In genomic region chr13:36766295-36766694, GRCh38 we compare ENCODE assay signal across 17 cellular contexts. TPM values are rescaled to one million over a fixed set of nuclear protein-coding genes. Genes with fewer than 3 reads are reported as not detected.
DNase-seq lines count a peak whose midpoint lies in the region; ATAC-seq and TF ChIP-seq lines count a peak whose summit lies in the region.
"Had no signal": no experiment of that assay in that cellular context is flagged by ENCODE, and none has a peak within 500 bp of the region (broad histone marks: within the 10 kb centered on the region; RNA-seq: fewer than 3 reads in every experiment).

No MANE protein-coding gene starts in this region.

- H3K9me3 Mint-ChIP-seq in Calu3 (ENCODE audit: low read depth, unreplicated experiment), result peaks cover 6% of the 10 kb centered on the region
- H3K9me3 Mint-ChIP-seq: activated CD4-positive, alpha-beta T cell treated with anti-CD3 and anti-CD28 coated beads, Interleukin-2, amount 10 ng/mL, durations not matched to agents 24 days and 14 days had no signal

- H3K27me3 ChIP-seq in brain microvascular endothelial cell (replicated peaks), result no peaks in the 10 kb centered on the region
- H3K27me3 ChIP-seq: tibial artery had no signal

- no peaks in the 10 kb centered on the region for H3K36me3 ChIP-seq in brain microvascular endothelial cell (replicated peaks)
- H3K36me3 ChIP-seq: tibial artery had no signal

- no peak overlapping the region for H3K4me3 ChIP-seq in brain microvascular endothelial cell (ENCODE audit: low read depth, low read length)
- H3K4me3 ChIP-seq: K562, tibial artery had no signal

- peak; percentile 26 for DNase-seq in Calu3
- peak; percentile 94 for DNase-seq in HT1080 (ENCODE audit: low read depth)
- DNase-seq in brain microvascular endothelial cell, result peak; percentile 66
- DNase-seq in kidney glomerular epithelial cell (lab: John Stamatoyannopoulos, UW), result peak; percentile 9
- DNase-seq in caudate nucleus (lab: John Stamatoyannopoulos, UW), result no peak
- DNase-seq in left colon, result no peak
- no peak for DNase-seq in T1000 (lab: John Stamatoyannopoulos, UW)
- DNase-seq: activated CD4-positive, alpha-beta T cell treated with anti-CD3 and anti-CD28 coated beads, Interleukin-2, amount 10 ng/mL, durations not matched to agents 24 days and 14 days; amniotic stem cell; naive B cell; NCI-H1436 treated with DMSO at 0.1 percent for 48 hours; NCI-H69; stimulated activated CD8-positive, alpha-beta memory T cell treated with anti-CD3 and anti-CD28 coated beads, Interleukin-4, amount 100 ng/mL, for 48 hours; T-helper 17 cell; tibial artery had no signal

- CTCF ChIA-PET in Calu3 (lab: Charles Lee), result no interaction called here

- intact Hi-C loops in Calu3 (cut with micrococcal nuclease; ENCODE audit: unreplicated experiment), result loop anchor here (10.0 kb wide), 1 partner anchor 341 kb away; no protein-coding TSS in a partner anchor
- intact Hi-C loops in left colon (cut with DNase I, micrococcal nuclease), result no loop called here

- no peak for ATAC-seq in left colon
- no peak for ATAC-seq in HG03097 (IDR thresholded peaks at IDR 0.05; ENCODE audit: low FRiP score, unreplicated experiment)
- ATAC-seq: K562, T-helper 17 cell had no signal

- H3K27ac ChIP-seq in brain microvascular endothelial cell, result no peak overlapping the region
- H3K27ac ChIP-seq in caudate nucleus (ENCODE audit: low read depth, low read length), result no peak overlapping the region
- H3K27ac ChIP-seq: tibial artery had no signal

- H3K36me3 Mint-ChIP-seq in Calu3 (ENCODE audit: insufficient read depth, unreplicated experiment), result peaks cover 5% of the 10 kb centered on the region

- peaks cover 43% of the 10 kb centered on the region for H3K4me1 Mint-ChIP-seq in Calu3 (ENCODE audit: low read depth, unreplicated experiment)
- H3K4me1 Mint-ChIP-seq: activated CD4-positive, alpha-beta T cell treated with anti-CD3 and anti-CD28 coated beads, Interleukin-2, amount 10 ng/mL, durations not matched to agents 24 days and 14 days; T-helper 17 cell had no signal

- H3K27me3 Mint-ChIP-seq in Calu3 (ENCODE audit: unreplicated experiment), result no peaks in the 10 kb centered on the region
- H3K27me3 Mint-ChIP-seq: activated CD4-positive, alpha-beta T cell treated with anti-CD3 and anti-CD28 coated beads, Interleukin-2, amount 10 ng/mL, durations not matched to agents 24 days and 14 days had no signal

- H3K4me3 Mint-ChIP-seq in Calu3 (ENCODE audit: low read depth, unreplicated experiment), result no peak overlapping the region
- H3K4me3 Mint-ChIP-seq: activated CD4-positive, alpha-beta T cell treated with anti-CD3 and anti-CD28 coated beads, Interleukin-2, amount 10 ng/mL, durations not matched to agents 24 days and 14 days; naive B cell; T-helper 17 cell had no signal

- peak overlapping the region; percentile 72 for H3K27ac Mint-ChIP-seq in Calu3 (ENCODE audit: unreplicated experiment)
- H3K27ac Mint-ChIP-seq: activated CD4-positive, alpha-beta T cell treated with anti-CD3 and anti-CD28 coated beads, Interleukin-2, amount 10 ng/mL, durations not matched to agents 24 days and 14 days; naive B cell; T-helper 17 cell had no signal

- in situ Hi-C loops in brain microvascular endothelial cell (cut with HindIII; ENCODE audit: low pct_ligation_motif_present, low sequenced_read_pairs), result no loop called here

- no peak for TF ChIP-seq CTCF in Calu3 (IDR thresholded peaks at IDR 0.05; ENCODE audit: unreplicated experiment)
- TF ChIP-seq CTCF in brain microvascular endothelial cell (IDR thresholded peaks at IDR 0.05; ENCODE audit: low read depth, low read length, missing control alignments), result no peak

- no TSS peak for BruUV-seq in Calu3 (replicated peaks; lab: Mats Ljungman, UMichigan)

RNA-seq across cellular contexts. Expression of gene RFXAP, which starts 52.7 kb away (rescaled TPM):
- total RNA-seq in Calu3 (2022), result 3.8 and 6.2 TPM in 2 replicates
- 2.0 and 2.3 TPM in 2 replicates for total RNA-seq in HT1080 (2014; rRNA removed; shearing (Covaris generic))
- 7.7 and 8.3 TPM in 2 replicates for polyA plus RNA-seq in HT1080 (2015; cell fraction: cytosol; rRNA removed)
- polyA plus RNA-seq in HT1080 (2015; cell fraction: nucleus; rRNA removed), result 13.6 and 14.1 TPM in 2 replicates
- 1 to 10 TPM; 2.9 to 3.4 TPM for total RNA-seq in left colon

Comparison
In these comparisons a context has a peak if more than half of its experiments do, and no peak if none do; other contexts are left out.
1. DNase-seq: peak in Calu3 (single experiment), HT1080 (single experiment), brain microvascular endothelial cell (single experiment) and kidney glomerular epithelial cell (single experiment); none in caudate nucleus (0 of 61), left colon (0 of 2) and T1000 (single experiment).